In the genomic region with DNA sequence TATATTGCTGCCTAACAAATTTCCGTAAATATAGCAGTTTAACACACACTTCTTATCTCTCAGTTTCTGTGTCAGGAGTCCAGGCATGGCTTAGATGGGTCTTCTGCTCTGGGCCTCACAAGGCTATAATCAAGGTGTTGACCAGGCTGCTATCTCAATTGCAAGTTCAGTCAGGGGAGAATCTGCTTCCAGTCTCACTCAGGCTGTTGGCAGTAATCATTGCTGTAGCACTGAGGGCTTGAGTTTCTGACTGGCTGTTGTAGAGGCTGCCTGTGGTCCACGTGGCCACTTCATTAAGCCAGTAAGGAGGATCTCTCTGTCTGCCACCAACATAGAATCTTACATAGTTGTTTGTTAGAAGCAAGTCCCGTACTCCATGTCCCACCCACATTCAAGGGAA, we compare ENCODE assay signal across 12 cellular contexts.
"Had no signal": no experiment of that assay in that cellular context is flagged by ENCODE, and none has a peak within 500 bp of the region (broad histone marks: within the 10 kb centered on the region; RNA-seq: fewer than 3 reads in every experiment).

No MANE protein-coding gene starts in this region.

- ATAC-seq: activated CD8-positive, alpha-beta T cell treated with anti-CD3 and anti-CD28 coated beads, Interleukin-2, amount 10 ng/mL, durations not matched to agents 7 days and 5 days; naive thymus-derived CD8-positive, alpha-beta T cell; stimulated activated naive CD8-positive, alpha-beta T cell treated with anti-CD3 and anti-CD28 coated beads, Interleukin-15, Interleukin-2, amounts not matched to agents 100 U/mL and 50 U/mL, for 24 hours had no signal

- H3K27me3 Mint-ChIP-seq: activated naive CD8-positive, alpha-beta T cell treated with anti-CD3 and anti-CD28 coated beads, Interleukin-2, amount 10 ng/mL, durations not matched to agents 7 days and 5 days; naive thymus-derived CD8-positive, alpha-beta T cell had no signal

- DNase-seq: activated CD4-positive, alpha-beta T cell treated with anti-CD3 and anti-CD28 coated beads for 48 hours; activated CD8-positive, alpha-beta memory T cell treated with anti-CD3 and anti-CD28 coated beads, Interleukin-2, amount 50 U/mL, for 48 hours; activated CD8-positive, alpha-beta T cell treated with anti-CD3 and anti-CD28 coated beads, Interleukin-2, amount 10 ng/mL, durations not matched to agents 7 days and 5 days; activated naive CD8-positive, alpha-beta T cell treated with anti-CD3 and anti-CD28 coated beads, Interleukin-2, amount 10 ng/mL, durations not matched to agents 7 days and 5 days; aorta; immature natural killer cell; naive thymus-derived CD8-positive, alpha-beta T cell; stimulated activated CD4-positive, alpha-beta T cell treated with anti-CD3 and anti-CD28 coated beads, Interleukin-12 subunit alpha, Interleukin-12 subunit beta, amount 100 ng/mL, for 4 hours; stimulated activated naive CD8-positive, alpha-beta T cell treated with anti-CD3 and anti-CD28 coated beads, Interleukin-15, Interleukin-2, amounts not matched to agents 100 U/mL and 50 U/mL, for 24 hours; T-helper 9 cell had no signal

- H3K36me3 Mint-ChIP-seq: activated naive CD8-positive, alpha-beta T cell treated with anti-CD3 and anti-CD28 coated beads, Interleukin-2, amount 10 ng/mL, durations not matched to agents 7 days and 5 days; immature natural killer cell; naive thymus-derived CD8-positive, alpha-beta T cell had no signal

- H3K27ac Mint-ChIP-seq: activated CD8-positive, alpha-beta T cell treated with anti-CD3 and anti-CD28 coated beads, Interleukin-2, amount 10 ng/mL, durations not matched to agents 7 days and 5 days; activated naive CD8-positive, alpha-beta T cell treated with anti-CD3 and anti-CD28 coated beads, Interleukin-2, amount 10 ng/mL, durations not matched to agents 7 days and 5 days; immature natural killer cell; naive thymus-derived CD8-positive, alpha-beta T cell had no signal

- FAIRE-seq: bronchial epithelial cell, colon had no signal

- H3K9me3 Mint-ChIP-seq: activated naive CD8-positive, alpha-beta T cell treated with anti-CD3 and anti-CD28 coated beads, Interleukin-2, amount 10 ng/mL, durations not matched to agents 7 days and 5 days; immature natural killer cell; naive thymus-derived CD8-positive, alpha-beta T cell had no signal

- H3K4me3 Mint-ChIP-seq: activated CD8-positive, alpha-beta T cell treated with anti-CD3 and anti-CD28 coated beads, Interleukin-2, amount 10 ng/mL, durations not matched to agents 7 days and 5 days; activated naive CD8-positive, alpha-beta T cell treated with anti-CD3 and anti-CD28 coated beads, Interleukin-2, amount 10 ng/mL, durations not matched to agents 7 days and 5 days; immature natural killer cell; naive thymus-derived CD8-positive, alpha-beta T cell had no signal
